ENCODE assay signal across 8 cellular contexts in the genomic region with DNA sequence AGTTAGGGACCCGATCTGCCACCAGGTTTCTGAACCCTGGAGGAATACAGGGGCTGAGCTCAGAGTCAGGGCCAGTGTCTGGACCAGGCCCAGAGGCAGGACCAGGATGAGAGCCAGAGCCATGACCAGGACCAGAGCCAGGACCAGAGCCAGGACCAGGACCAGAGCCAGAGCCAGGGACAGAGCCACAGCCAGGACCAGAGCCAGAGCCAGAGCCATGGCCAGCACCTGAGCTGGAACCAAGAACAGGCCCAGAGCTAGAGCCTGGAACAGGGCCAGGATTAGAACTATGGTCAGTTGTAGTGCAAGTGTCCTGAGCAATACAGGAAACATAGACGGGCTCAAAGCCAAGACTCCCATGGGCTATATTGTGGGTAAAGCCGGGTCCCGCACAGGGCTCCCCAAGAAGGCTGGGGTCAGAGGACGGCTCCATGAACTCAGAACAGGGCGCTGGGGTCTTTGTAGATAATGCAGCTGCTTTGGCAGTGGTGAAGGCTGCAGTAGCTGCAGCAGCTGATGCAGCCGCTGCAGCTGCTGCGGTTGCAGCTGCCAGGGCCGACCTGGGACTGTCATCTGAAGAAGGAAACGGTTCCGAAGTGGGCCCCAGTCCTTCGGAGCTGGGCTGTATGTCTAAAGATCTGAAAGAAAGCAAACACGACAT. TPM values are rescaled to one million over a fixed set of nuclear protein-coding genes. Genes with fewer than 3 reads are reported as not detected.
DNase-seq lines count a peak whose midpoint lies in the region; ATAC-seq and TF ChIP-seq lines count a peak whose summit lies in the region.

No MANE protein-coding gene starts in this region.

- no peak overlapping the region for H3K4ac ChIP-seq in mesendoderm (ENCODE audit: low read depth, low read length)

- H3K79me1 ChIP-seq in mesendoderm (ENCODE audit: low read length) = no peaks in the 10 kb centered on the region

- DNase-seq in stimulated activated naive CD8-positive, alpha-beta T cell treated with anti-CD3 and anti-CD28 coated beads, Interleukin-15, Interleukin-2, amounts not matched to agents 100 U/mL and 50 U/mL, for 24 hours = no peak
- DNase-seq in cardiac fibroblast (ENCODE audit: low read depth in 2 of 2) (peak; percentile 44 to 49), mesendoderm (no peak), GM13976 (ENCODE audit: low spot score) (no peak)
- no peak for DNase-seq in effector CD4-positive, alpha-beta T cell

- TF ChIP-seq CTCF in cardiac fibroblast (IDR thresholded peaks at IDR 0.05; ENCODE audit: low read depth, low read length) (no peak), GM13976 (IDR thresholded peaks at IDR 0.05; ENCODE audit: borderline replicate concordance, control extremely low read depth, extremely low read depth, insufficient read depth, missing control alignments) (no peak)

- peaks cover 4% of the 10 kb centered on the region for H3K4me1 ChIP-seq in mesendoderm (ENCODE audit: control insufficient read depth, low read depth, low read length)

- peaks cover 1% of the 10 kb centered on the region for H3K36me3 ChIP-seq in mesendoderm (ENCODE audit: control insufficient read depth, insufficient read depth, low read length)

- H3K79me2 ChIP-seq in mesendoderm (ENCODE audit: control insufficient read depth, insufficient read depth, low read length) = no peaks in the 10 kb centered on the region

- H3K23ac ChIP-seq in mesendoderm (ENCODE audit: low read length) = no peak overlapping the region

- H2BK5ac ChIP-seq in mesendoderm (ENCODE audit: low read length) = no peak overlapping the region

- H3K4me3 ChIP-seq in cardiac fibroblast (replicated peaks in 1 of 2; ENCODE audit: low read depth in 2 of 2, low read length in 2 of 2) (peak overlapping the region; percentile 56 to 59), mesendoderm (ENCODE audit: low read length) (no peak overlapping the region)

- peak overlapping the region; percentile 85 for H3K4me3 Mint-ChIP-seq in stimulated activated naive CD8-positive, alpha-beta T cell treated with anti-CD3 and anti-CD28 coated beads, Interleukin-15, Interleukin-2, amounts not matched to agents 100 ng/mL and 50 ng/mL, for 24 hours

- ATAC-seq in stimulated activated naive CD8-positive, alpha-beta T cell treated with anti-CD3 and anti-CD28 coated beads, Interleukin-15, Interleukin-2, amounts not matched to agents 100 U/mL and 50 U/mL, for 24 hours = no peak
- no peak for ATAC-seq in GM19397 (IDR thresholded peaks at IDR 0.05; ENCODE audit: unreplicated experiment)
- ATAC-seq in GM18502 (IDR thresholded peaks at IDR 0.05; ENCODE audit: poor library complexity, unreplicated experiment) = no peak

- no peak overlapping the region for H3K27ac ChIP-seq in mesendoderm (ENCODE audit: low read depth, low read length)

- no CpG with 5 or more reads among the region's 13 CpGs for WGBS in mesendoderm (ENCODE audit: extremely low coverage, insufficient coverage, low lambda C conversion rate)

- H3K9ac ChIP-seq in mesendoderm (ENCODE audit: low read length) = no peak overlapping the region

- H3K27ac Mint-ChIP-seq in stimulated activated naive CD8-positive, alpha-beta T cell treated with anti-CD3 and anti-CD28 coated beads, Interleukin-15, Interleukin-2, amounts not matched to agents 100 ng/mL and 50 ng/mL, for 24 hours = peak overlapping the region; percentile 94

- H3K27me3 ChIP-seq in mesendoderm (ENCODE audit: insufficient read depth, low read length, poor library complexity) = no peaks in the 10 kb centered on the region

- no peak overlapping the region for H3K18ac ChIP-seq in mesendoderm (ENCODE audit: low read length)

- no peak overlapping the region for H4K8ac ChIP-seq in mesendoderm (ENCODE audit: low read depth, low read length)

- no peaks in the 10 kb centered on the region for H3K27me3 Mint-ChIP-seq in stimulated activated naive CD8-positive, alpha-beta T cell treated with anti-CD3 and anti-CD28 coated beads, Interleukin-15, Interleukin-2, amounts not matched to agents 100 ng/mL and 50 ng/mL, for 24 hours

- H3K4me2 ChIP-seq in mesendoderm (ENCODE audit: low read length) = peak overlapping the region; percentile 10

- in situ Hi-C loops in GM13976 (cut with MboI; ENCODE audit: low sequenced_read_pairs, unreplicated experiment) = no loop called here

- no peak overlapping the region for H4K5ac ChIP-seq in mesendoderm (ENCODE audit: low read length)

- no peak overlapping the region for H2BK15ac ChIP-seq in mesendoderm (replicated peaks; ENCODE audit: low read depth)

- peaks cover 5% of the 10 kb centered on the region for H3K36me3 Mint-ChIP-seq in stimulated activated naive CD8-positive, alpha-beta T cell treated with anti-CD3 and anti-CD28 coated beads, Interleukin-15, Interleukin-2, amounts not matched to agents 100 ng/mL and 50 ng/mL, for 24 hours (ENCODE audit: low read depth)

- no peak overlapping the region for H2BK120ac ChIP-seq in mesendoderm (ENCODE audit: low read depth, low read length)

- no peak overlapping the region for H2AK5ac ChIP-seq in mesendoderm (ENCODE audit: low read length)

- no peaks in the 10 kb centered on the region for H3K9me3 Mint-ChIP-seq in stimulated activated naive CD8-positive, alpha-beta T cell treated with anti-CD3 and anti-CD28 coated beads, Interleukin-15, Interleukin-2, amounts not matched to agents 100 ng/mL and 50 ng/mL, for 24 hours

- no peak overlapping the region for H3K56ac ChIP-seq in mesendoderm (ENCODE audit: low read length)

- H3K4me1 Mint-ChIP-seq in stimulated activated naive CD8-positive, alpha-beta T cell treated with anti-CD3 and anti-CD28 coated beads, Interleukin-15, Interleukin-2, amounts not matched to agents 100 ng/mL and 50 ng/mL, for 24 hours (ENCODE audit: low read depth) = peaks cover 52% of the 10 kb centered on the region

RNA-seq across cellular contexts. Expression of a gene that starts 0.6 kb away (rescaled TPM):
- 0.08 TPM for polyA plus RNA-seq in mesendoderm (2013, experiment 1 of 2)
- polyA plus RNA-seq in mesendoderm (2013, experiment 2 of 2) = 0.14 TPM

RNA-seq across cellular contexts. Expression of a gene that starts 3.3 kb away (rescaled TPM):
- 28.3 TPM for polyA plus RNA-seq in mesendoderm (2013, experiment 1 of 2)
- 29.5 TPM for polyA plus RNA-seq in mesendoderm (2013, experiment 2 of 2)

RNA-seq across cellular contexts. Expression of a gene that starts 17.0 kb away (rescaled TPM):
- not detected for polyA plus RNA-seq in mesendoderm (2013, experiment 1 of 2)
- not detected for polyA plus RNA-seq in mesendoderm (2013, experiment 2 of 2)

RNA-seq across cellular contexts. Expression of a gene that starts 17.5 kb away (rescaled TPM):
- 1.6 TPM for polyA plus RNA-seq in mesendoderm (2013, experiment 1 of 2)
- polyA plus RNA-seq in mesendoderm (2013, experiment 2 of 2) = 1.5 TPM

RNA-seq across cellular contexts. Expression of a gene that starts 20.1 kb away (rescaled TPM):
- polyA plus RNA-seq in mesendoderm (2013, experiment 1 of 2) = 11.4 TPM
- polyA plus RNA-seq in mesendoderm (2013, experiment 2 of 2) = 11.0 TPM

Comparison
In these comparisons a context has a peak if more than half of its experiments do, and no peak if none do; other contexts are left out.
1. DNase-seq: peak in cardiac fibroblast (2 of 2); none in stimulated activated naive CD8-positive, alpha-beta T cell treated with anti-CD3 and anti-CD28 coated beads, Interleukin-15, Interleukin-2, amounts not matched to agents 100 U/mL and 50 U/mL, for 24 hours (single experiment), mesendoderm (single experiment), effector CD4-positive, alpha-beta T cell (single experiment) and GM13976 (single experiment).